In genomic region chr19:38135150-38135998, GRCh38 we compare ENCODE assay signal across 15 cellular contexts.
A peak's percentile ranks its signal among the peaks of the same experiment; 100 is the strongest.
DNase-seq lines count a peak whose midpoint lies in the region; ATAC-seq, FAIRE-seq and TF ChIP-seq lines count a peak whose summit lies in the region.
"Had no signal": no experiment of that assay in that cellular context is flagged by ENCODE, and none has a peak within 500 bp of the region (broad histone marks: within the 10 kb centered on the region; RNA-seq: fewer than 3 reads in every experiment).

No MANE protein-coding gene starts in this region.

- CTCF ChIA-PET in A549 (lab: Yijun Ruan, JAX) = interaction anchor here (0.6 to 11.3 kb wide), 37 partner anchors 8 to 240 kb away, joined by 3 to 133 read pairs (median 5); no protein-coding TSS in a partner anchor
- CTCF ChIA-PET in IMR-90 (lab: Yijun Ruan, JAX) = interaction anchor here (1.2 kb wide), 1 partner anchor 14 kb away, joined by 3 read pairs; no protein-coding TSS in a partner anchor
- CTCF ChIA-PET in CD8-positive, alpha-beta T cell (lab: Charles Lee) = interaction anchor here (1.1 to 1.4 kb wide), 2 partner anchors 9 to 41 kb away, joined by 4 to 5 read pairs; no protein-coding TSS in a partner anchor

- dilution Hi-C loops in IMR-90 (cut with HindIII; ENCODE audit: low sequenced_read_pairs, unreplicated experiment) = no loop called here

- FAIRE-seq in A549 (lab: Jason Lieb, UNC) = peak; percentile 63
- FAIRE-seq: colon had no signal

- peaks cover 2% of the 10 kb centered on the region for H3K4me1 Mint-ChIP-seq in mesothelial cell of epicardium
- H3K4me1 Mint-ChIP-seq in CD8-positive, alpha-beta T cell (ENCODE audit: low read depth) = no peaks in the 10 kb centered on the region

- H3K27me3 Mint-ChIP-seq in mesothelial cell of epicardium (ENCODE audit: low read depth) = no peaks in the 10 kb centered on the region
- H3K27me3 Mint-ChIP-seq in CD8-positive, alpha-beta T cell (ENCODE audit: low read depth) = no peaks in the 10 kb centered on the region

- H2BK120ac ChIP-seq in IMR-90 (ENCODE audit: low read depth, low read length) = no peak overlapping the region

- 0 out of 3 replicates have a peak, but pooled peaks cover 6% of the 10 kb centered on the region for H3K4me1 ChIP-seq in A549
- peaks cover 2% of the 10 kb centered on the region; the same call in 1 of the 2 replicates for H3K4me1 ChIP-seq in IMR-90 (ENCODE audit: control insufficient read depth, insufficient read depth, low read length)
- H3K4me1 ChIP-seq in CD8-positive, alpha-beta T cell (ENCODE audit: insufficient read depth, low read length) = no peaks in the 10 kb centered on the region
- H3K4me1 ChIP-seq: heart left ventricle, SJSA1 had no signal

- intact Hi-C loops in IMR-90 (cut with micrococcal nuclease) = no loop called here
- intact Hi-C loops in CD8-positive, alpha-beta T cell (cut with DNase I, micrococcal nuclease) = no loop called here

- H2AFZ ChIP-seq in IMR-90 (replicated peaks; ENCODE audit: low read length, poor library complexity) = no peak overlapping the region

- no peak overlapping the region for H2AK9ac ChIP-seq in IMR-90 (replicated peaks; ENCODE audit: low read depth, low read length, poor library complexity)

- no peak for TF ChIP-seq CTCF in A549 (IDR thresholded peaks at IDR 0.05)
- TF ChIP-seq CTCF in IMR-90 (conservative IDR thresholded peaks at IDR 0.05; ENCODE audit: low read depth, low read length) = no peak
- no peak for TF ChIP-seq CTCF in epithelial cell of esophagus (IDR thresholded peaks at IDR 0.05; ENCODE audit: insufficient read depth, low read depth, low read length, missing control alignments)
- no peak for TF ChIP-seq CTCF in mesothelial cell of epicardium (IDR thresholded peaks at IDR 0.05; ENCODE audit: unreplicated experiment)
- no peak for TF ChIP-seq CTCF in CD8-positive, alpha-beta T cell (IDR thresholded peaks at IDR 0.05)

- H4K91ac ChIP-seq in IMR-90 (ENCODE audit: insufficient read depth, low read depth, low read length) = no peak overlapping the region

- H3K23ac ChIP-seq in IMR-90 (ENCODE audit: low read depth, low read length) = no peak overlapping the region

- H3K4me3 Mint-ChIP-seq in mesothelial cell of epicardium = no peak overlapping the region
- H3K4me3 Mint-ChIP-seq in CD8-positive, alpha-beta T cell = no peak overlapping the region

- H3K4me3 ChIP-seq in A549 = no peak overlapping the region
- no peak overlapping the region for H3K4me3 ChIP-seq in IMR-90 (ENCODE audit: insufficient read depth, low read depth, low read length)
- no peak overlapping the region for H3K4me3 ChIP-seq in epithelial cell of esophagus (ENCODE audit: low read length)
- H3K4me3 ChIP-seq in CD8-positive, alpha-beta T cell (ENCODE audit: low read depth, low read length) = no peak overlapping the region
- H3K4me3 ChIP-seq: heart left ventricle, SJSA1 had no signal

- no peak overlapping the region for H2BK5ac ChIP-seq in IMR-90 (ENCODE audit: low read depth, low read length, poor library complexity, severe bottlenecking)

- H4K5ac ChIP-seq in IMR-90 (ENCODE audit: low read depth, low read length) = no peak overlapping the region

- no peak overlapping the region for H2BK15ac ChIP-seq in IMR-90 (ENCODE audit: low read depth, low read length)

- peaks cover 6% of the 10 kb centered on the region for H3K36me3 ChIP-seq in IMR-90 (ENCODE audit: control insufficient read depth, insufficient read depth, low read length)
- H3K36me3 ChIP-seq in CD8-positive, alpha-beta T cell (ENCODE audit: insufficient read depth, low read length) = no peaks in the 10 kb centered on the region

- no peak for TF ChIP-seq POLR2A in A549 (IDR thresholded peaks at IDR 0.05; ENCODE audit: low read length)
- TF ChIP-seq POLR2A in IMR-90 (IDR thresholded peaks at IDR 0.05; ENCODE audit: low read depth, low read length) = no peak

- POLR2A ChIA-PET in A549 (lab: Yijun Ruan, JAX) = no interaction called here
- POLR2A ChIA-PET in IMR-90 (lab: Charles Lee; ENCODE audit: unreplicated experiment) = no interaction called here
- POLR2A ChIA-PET in CD8-positive, alpha-beta T cell (lab: Charles Lee) = no interaction called here

- H3K27me3 ChIP-seq in IMR-90 (ENCODE audit: control insufficient read depth, insufficient read depth, low read length) = no peaks in the 10 kb centered on the region
- H3K27me3 ChIP-seq in CD8-positive, alpha-beta T cell (ENCODE audit: insufficient read depth, low read length) = no peaks in the 10 kb centered on the region
- H3K27me3 ChIP-seq: heart left ventricle, SJSA1 had no signal

- no peak for TF ChIP-seq EP300 in A549 (IDR thresholded peaks at IDR 0.05)

- H3K27ac ChIP-seq in A549 (no peak overlapping the region), IMR-90 (ENCODE audit: insufficient read depth, low read length) (no peak overlapping the region)
- H3K27ac ChIP-seq in CD8-positive, alpha-beta T cell (ENCODE audit: low read depth, low read length) = no peak overlapping the region
- H3K27ac ChIP-seq: heart left ventricle, SJSA1 had no signal

- H4K8ac ChIP-seq in IMR-90 (ENCODE audit: low read depth in 2 of 2, low read length in 2 of 2) = no peak overlapping the region

- H3K9me3 ChIP-seq in A549 = no peaks in the 10 kb centered on the region
- H3K9me3 ChIP-seq in IMR-90 (ENCODE audit: control insufficient read depth, insufficient read depth, low read length) = no peaks in the 10 kb centered on the region
- no peaks in the 10 kb centered on the region for H3K9me3 ChIP-seq in CD8-positive, alpha-beta T cell (ENCODE audit: low read length)
- H3K9me3 ChIP-seq: heart left ventricle, SJSA1 had no signal

- H3K56ac ChIP-seq in IMR-90 (ENCODE audit: extremely low read depth, insufficient read depth, low read length) = no peak overlapping the region

- H3K9me1 ChIP-seq in IMR-90 (ENCODE audit: insufficient read depth, low read length) = peaks cover 8% of the 10 kb centered on the region; the same call in 1 of the 2 replicates

- peak overlapping the region; percentile 45 for H3K27ac Mint-ChIP-seq in mesothelial cell of epicardium
- no peak overlapping the region for H3K27ac Mint-ChIP-seq in CD8-positive, alpha-beta T cell

- H3K4me2 ChIP-seq in A549 = no peak overlapping the region
- no peak overlapping the region for H3K4me2 ChIP-seq in IMR-90 (ENCODE audit: low read depth, low read length)

- H3K9me3 Mint-ChIP-seq in mesothelial cell of epicardium = no peaks in the 10 kb centered on the region
- no peaks in the 10 kb centered on the region for H3K9me3 Mint-ChIP-seq in CD8-positive, alpha-beta T cell

- peaks cover 4 to 34% of the 10 kb centered on the region in 2 experiments; a peak in 3 of 4 replicates for H3K79me1 ChIP-seq in IMR-90 (ENCODE audit: low read depth in 1 of 2, low read length in 2 of 2)

- H3K9ac ChIP-seq in IMR-90 (ENCODE audit: low read depth, low read length) = no peak overlapping the region

- ATAC-seq in A549 (peak; percentile 17 to 29; a peak in 5 of 6 replicates), IMR-90 (ENCODE audit: low read depth) (peak; percentile 57)
- no peak for ATAC-seq in CD8-positive, alpha-beta T cell
- no peak for ATAC-seq in stimulated activated naive CD8-positive, alpha-beta T cell treated with anti-CD3 and anti-CD28 coated beads, Interleukin-15, Interleukin-2, amounts not matched to agents 100 U/mL and 50 U/mL, for 24 hours

- peaks cover 10% of the 10 kb centered on the region for H3K36me3 Mint-ChIP-seq in mesothelial cell of epicardium
- peaks cover 37% of the 10 kb centered on the region for H3K36me3 Mint-ChIP-seq in CD8-positive, alpha-beta T cell

- no peak for DNase-seq in A549 (ENCODE audit: low read depth in 1 of 2, low spot score in 1 of 2)
- DNase-seq in IMR-90 = peak; percentile 43
- peak; percentile 51 for DNase-seq in epithelial cell of esophagus (ENCODE audit: low read depth)
- no peak for DNase-seq in mesothelial cell of epicardium (ENCODE audit: low spot score in 2 of 2, unreplicated experiment in 2 of 2)
- no peak for DNase-seq in CD8-positive, alpha-beta T cell
- DNase-seq in stimulated activated naive CD8-positive, alpha-beta T cell treated with anti-CD3 and anti-CD28 coated beads, Interleukin-15, Interleukin-2, amounts not matched to agents 100 U/mL and 50 U/mL, for 24 hours = no peak
- no peak for DNase-seq in DMS 273 (lab: John Stamatoyannopoulos, UW; ENCODE audit: unreplicated experiment)
- DNase-seq in DMS53 treated with DMSO at 0.1 percent for 48 hours (lab: John Stamatoyannopoulos, UW; ENCODE audit: unreplicated experiment) = no peak
- DNase-seq: activated CD8-positive, alpha-beta memory T cell treated with anti-CD3 and anti-CD28 coated beads, Interleukin-2, amount 50 U/mL, for 4 hours; activated gamma-delta T cell; heart left ventricle; kidney glomerular epithelial cell; T1000 had no signal

- no peaks in the 10 kb centered on the region; the same call in 1 of the 2 replicates for H4K20me1 ChIP-seq in IMR-90 (ENCODE audit: insufficient read depth, low read length)

- H3K18ac ChIP-seq in IMR-90 (ENCODE audit: low read depth, low read length) = no peak overlapping the region

- H2BK20ac ChIP-seq in IMR-90 (ENCODE audit: low read depth, low read length) = no peak overlapping the region

- no peak overlapping the region for H2AK5ac ChIP-seq in IMR-90 (ENCODE audit: low read depth, low read length)

- no peak overlapping the region for H3K4ac ChIP-seq in IMR-90 (ENCODE audit: low read depth, low read length)

- 87% methylated on average over 20 of the region's 21 CpGs for WGBS in A549 (ENCODE audit: missing lambda C conversion rate)
- 74% methylated on average over 8 of the region's 21 CpGs; no CpG with 5 or more reads in 1 of the 2 experiments for WGBS in IMR-90 (ENCODE audit: extremely low coverage in 2 of 2, insufficient read length in 1 of 2), 2 experiments

- no peak overlapping the region for H3K14ac ChIP-seq in IMR-90 (replicated peaks; ENCODE audit: low read depth, low read length)

- TF ChIP-seq RAD21 in A549 (conservative IDR thresholded peaks at IDR 0.05 in 1 of 2, IDR thresholded peaks at IDR 0.05 in 1 of 2) = no peak
- no peak for TF ChIP-seq RAD21 in IMR-90 (IDR thresholded peaks at IDR 0.05; ENCODE audit: low read length)

- in situ Hi-C loops in IMR-90 (cut with MboI; ENCODE audit: low sequenced_read_pairs) = no loop called here

- no TSS peak for BruUV-seq in IMR-90 (replicated peaks; lab: Mats Ljungman, UMichigan)

TF ChIP-seq in A549, 52 proteins besides CTCF, POLR2A, EP300 and RAD21 (continues in another document):
- TF ChIP-seq BHLHE40 (IDR thresholded peaks at IDR 0.05; ENCODE audit: low read depth, low read length) = no peak
- TF ChIP-seq MYC (IDR thresholded peaks at IDR 0.05; ENCODE audit: borderline replicate concordance, low read length) = no peak
- no peak for TF ChIP-seq CHD4 (IDR thresholded peaks at IDR 0.05; ENCODE audit: borderline replicate concordance)
- no peak for TF ChIP-seq ZFP36 (IDR thresholded peaks at IDR 0.05; ENCODE audit: borderline replicate concordance, partially characterized antibody)
- TF ChIP-seq MAZ (IDR thresholded peaks at IDR 0.05; ENCODE audit: borderline replicate concordance, low read depth, low read length) = no peak

TF ChIP-seq in IMR-90, 13 proteins besides CTCF, POLR2A, EP300 and RAD21 (continues in another document):
- TF ChIP-seq MXI1 (IDR thresholded peaks at IDR 0.05; ENCODE audit: borderline replicate concordance, low read depth, low read length) (no peak), MAZ (IDR thresholded peaks at IDR 0.05; ENCODE audit: borderline replicate concordance, low read depth, low read length) (no peak), CHD1 (IDR thresholded peaks at IDR 0.05; ENCODE audit: low read depth, low read length) (no peak), SMC3 (IDR thresholded peaks at IDR 0.05; ENCODE audit: low read depth, low read length) (no peak), CEBPB (IDR thresholded peaks at IDR 0.05; ENCODE audit: low read depth, low read length) (no peak)

Comparison
In these comparisons a context has a peak if more than half of its experiments do, and no peak if none do; other contexts are left out.
1. ATAC-seq: peak in A549 (2 of 2) and IMR-90 (single experiment); none in CD8-positive, alpha-beta T cell (single experiment) and stimulated activated naive CD8-positive, alpha-beta T cell treated with anti-CD3 and anti-CD28 coated beads, Interleukin-15, Interleukin-2, amounts not matched to agents 100 U/mL and 50 U/mL, for 24 hours (single experiment).
2. DNase-seq: peak in IMR-90 (single experiment) and epithelial cell of esophagus (single experiment); none in A549 (0 of 2), mesothelial cell of epicardium (0 of 2), CD8-positive, alpha-beta T cell (0 of 7), stimulated activated naive CD8-positive, alpha-beta T cell treated with anti-CD3 and anti-CD28 coated beads, Interleukin-15, Interleukin-2, amounts not matched to agents 100 U/mL and 50 U/mL, for 24 hours (single experiment), DMS 273 (single experiment) and DMS53 treated with DMSO at 0.1 percent for 48 hours (single experiment).